8 cellular contexts compared by ENCODE assay signal in the genomic region with DNA sequence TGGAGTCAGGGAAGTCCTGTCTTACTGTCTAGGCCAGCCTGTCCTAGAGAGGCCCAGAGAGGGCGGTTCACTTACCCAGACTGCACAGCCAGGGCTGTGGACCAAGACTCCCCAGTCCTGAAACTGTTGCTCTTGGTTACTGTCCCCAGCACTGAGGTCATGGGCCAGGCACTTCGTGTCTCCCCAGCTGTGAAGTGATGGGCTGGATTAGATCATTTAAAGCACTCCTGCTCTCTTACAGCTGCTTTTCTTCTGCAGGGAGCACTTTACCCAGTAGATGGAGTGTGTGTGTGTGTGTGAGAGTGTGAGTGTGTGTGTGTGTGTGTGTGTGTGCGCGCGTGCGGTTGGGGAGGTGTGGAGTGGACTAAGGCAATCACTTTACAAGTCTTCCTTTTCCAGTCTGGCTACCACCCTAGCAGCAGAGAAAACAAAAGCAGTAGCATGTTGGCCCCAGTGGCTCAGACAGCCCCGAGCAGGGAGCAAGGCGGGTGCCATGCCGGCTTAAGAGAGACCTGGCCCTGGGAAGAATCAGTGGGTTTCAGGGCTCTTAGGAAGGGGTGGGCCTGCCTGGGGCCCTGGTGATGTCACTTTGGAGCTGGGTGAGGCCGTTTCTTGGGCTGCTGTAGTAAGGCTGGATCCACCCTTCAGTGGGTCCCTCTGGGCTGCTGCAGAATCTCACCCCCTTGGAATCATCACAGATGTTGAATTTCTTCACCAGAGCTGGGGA. TPM values are rescaled to one million over a fixed set of nuclear protein-coding genes. Genes with fewer than 3 reads are reported as not detected.
DNase-seq lines count a peak whose midpoint lies in the region; ATAC-seq, FAIRE-seq and TF ChIP-seq lines count a peak whose summit lies in the region.

No MANE protein-coding gene starts in this region.

- H3K4me1 ChIP-seq in BLaER1 treated with 17β-estradiol and CSF1 and Interleukin-3, amounts not matched to agents 10 nM and 100 nM = peaks cover 42 to 58% (median 53%) of the 10 kb centered on the region in 10 experiments
- H3K4me1 ChIP-seq in HCT116 (ENCODE audit: control insufficient read depth in 1 of 2, insufficient read depth in 2 of 2, low read length in 2 of 2) (peaks cover 27 to 53% of the 10 kb centered on the region in 2 experiments), HepG2 (ENCODE audit: insufficient read depth, low read length) (peaks cover 69% of the 10 kb centered on the region)

- TF ChIP-seq CTCF in HCT116 (IDR thresholded peaks at IDR 0.05 in 2 of 3, conservative IDR thresholded peaks at IDR 0.05 in 1 of 3; ENCODE audit: borderline replicate concordance in 1 of 3, insufficient read depth in 1 of 3, low read depth in 2 of 3, low read length in 2 of 3) (no peak; a peak in 1 of 6 replicates), HepG2 (CRISPR knock-in tag; IDR thresholded peaks at IDR 0.05) (peak; percentile 47)

- RAD21 ChIA-PET in HCT116 (lab: Charles Lee; ENCODE audit: low non-redundant PET in 1 of 2, low total read pairs in 2 of 2, uncharacterized antibody in 2 of 2, unreplicated experiment in 2 of 2) = interaction anchor here in 1 of 2 experiments (0.7 kb wide), 1 partner anchor 160 kb away, joined by 4 read pairs; no protein-coding TSS in a partner anchor

- peaks cover 16% of the 10 kb centered on the region for H3K27me3 Mint-ChIP-seq in activated naive CD4-positive, alpha-beta T cell treated with anti-CD3 and anti-CD28 coated beads, Interleukin-2, amount 10 ng/mL, durations not matched to agents 7 days and 5 days

- peak overlapping the region in 1 of 11 experiments; percentile 79; a peak in 1 of 22 replicates for H3K27ac ChIP-seq in BLaER1 treated with 17β-estradiol and CSF1 and Interleukin-3, amounts not matched to agents 10 nM and 100 nM
- H3K27ac ChIP-seq in HCT116 (ENCODE audit: low read depth, low read length) (0 out of 2 replicates have a peak overlapping the region, but pooled peaks have one; percentile 12), HepG2 (ENCODE audit: extremely low read length, insufficient read depth, low read length) (no peak overlapping the region)

- H3K79me2 ChIP-seq in HCT116 (ENCODE audit: insufficient read depth, low read length) (peaks cover 56% of the 10 kb centered on the region), HepG2 (ENCODE audit: insufficient read depth, low read length) (peaks cover 28% of the 10 kb centered on the region)

- H3K4me3 ChIP-seq in BLaER1 treated with 17β-estradiol and CSF1 and Interleukin-3, amounts not matched to agents 10 nM and 100 nM = peak overlapping the region in 6 of 10 experiments; percentile 79 to 89 (median 82); a peak in 8 of 20 replicates
- H3K4me3 ChIP-seq in HCT116 (replicated peaks in 1 of 2; ENCODE audit: low read depth in 1 of 2, low read length in 2 of 2) (peak overlapping the region in 1 of 2 experiments; percentile 92; a peak in 1 of 4 replicates), HepG2 (replicated peaks in 1 of 3; ENCODE audit: insufficient read depth in 1 of 3, low read depth in 2 of 3, low read length in 3 of 3) (peak overlapping the region in 1 of 3 experiments; percentile 83; a peak in 2 of 6 replicates)

- TF ChIP-seq RAD21 in HCT116 (IDR thresholded peaks at IDR 0.05; ENCODE audit: low read depth) = peak; percentile 45
- no peak for TF ChIP-seq RAD21 in HepG2 (CRISPR knock-in tag; IDR thresholded peaks at IDR 0.05)

- H3K4me3 Mint-ChIP-seq in activated naive CD4-positive, alpha-beta T cell treated with anti-CD3 and anti-CD28 coated beads, Interleukin-2, amount 10 ng/mL, durations not matched to agents 7 days and 5 days = no peak overlapping the region

- peaks cover 0 to 7% (median 0%) of the 10 kb centered on the region in 11 experiments; a peak in 2 of 22 replicates for H3K36me3 ChIP-seq in BLaER1 treated with 17β-estradiol and CSF1 and Interleukin-3, amounts not matched to agents 10 nM and 100 nM
- H3K36me3 ChIP-seq in HCT116 (ENCODE audit: control insufficient read depth in 1 of 2, insufficient read depth in 2 of 2, low read length in 2 of 2) (0 out of 4 replicates have a peak, but pooled peaks cover 0 to 3% of the 10 kb centered on the region in 2 experiments), HepG2 (replicated peaks in 1 of 2; ENCODE audit: control insufficient read depth in 1 of 2, insufficient read depth in 2 of 2, low read length in 2 of 2) (no peaks in the 10 kb centered on the region)

- POLR2A ChIA-PET in HCT116 (lab: Charles Lee) = interaction anchor here (0.6 kb wide), 1 partner anchor 133 kb away, joined by 3 read pairs; no protein-coding TSS in a partner anchor
- POLR2A ChIA-PET in HepG2 (lab: Yijun Ruan, JAX) = interaction anchor here (1.1 kb wide), 1 partner anchor 144 kb away, joined by 3 read pairs; no protein-coding TSS in a partner anchor

- DNase-seq in HCT116 (ENCODE audit: low read depth, low spot score) = no peak
- DNase-seq in activated naive CD4-positive, alpha-beta T cell treated with anti-CD3 and anti-CD28 coated beads, Interleukin-2, amount 10 ng/mL, durations not matched to agents 7 days and 5 days = peak; percentile 41
- no peak for DNase-seq in HepG2 (ENCODE audit: low spot score)
- no peak for DNase-seq in NCI-H748 treated with DMSO at 0.1 percent for 48 hours (lab: John Stamatoyannopoulos, UW)
- no peak for DNase-seq in hippocampal formation (lab: John Stamatoyannopoulos, UW)
- no peak for DNase-seq in NCI-H2171 (lab: John Stamatoyannopoulos, UW)

- CTCF ChIA-PET in HCT116 (lab: Charles Lee) (no interaction called here), HepG2 (lab: Yijun Ruan, JAX; ENCODE audit: low intra/inter-chr PET ratio, low total read pairs) (no interaction called here)
- CTCF ChIA-PET in activated naive CD4-positive, alpha-beta T cell treated with anti-CD3 and anti-CD28 coated beads, Interleukin-2, amount 10 ng/mL, durations not matched to agents 7 days and 5 days (lab: Charles Lee) = interaction anchor here (0.8 to 1.4 kb wide), 5 partner anchors 9 to 165 kb away, joined by 3 to 6 read pairs (median 5); no protein-coding TSS in a partner anchor

- intact Hi-C loops in HCT116 (cut with micrococcal nuclease) = no loop called here
- intact Hi-C loops in HepG2 (cut with micrococcal nuclease; ENCODE audit: unreplicated experiment) = no loop called here

- FAIRE-seq in HepG2 (lab: Jason Lieb, UNC) = peak; percentile 15

- ATAC-seq in HCT116 (no peak), HepG2 (no peak), GM19463 (IDR thresholded peaks at IDR 0.05; ENCODE audit: unreplicated experiment) (no peak)

- no peaks in the 10 kb centered on the region for H3K9me3 Mint-ChIP-seq in activated naive CD4-positive, alpha-beta T cell treated with anti-CD3 and anti-CD28 coated beads, Interleukin-2, amount 10 ng/mL, durations not matched to agents 7 days and 5 days

- BruUV-seq in HCT116 (replicated peaks; lab: Mats Ljungman, UMichigan) (no TSS peak), HepG2 (replicated peaks; lab: Mats Ljungman, UMichigan) (no TSS peak)

- no peak overlapping the region for H2AFZ ChIP-seq in HCT116 (ENCODE audit: low read depth, low read length, poor library complexity, severe bottlenecking)
- H2AFZ ChIP-seq in HepG2 (ENCODE audit: low read length) = no peak overlapping the region

- in situ Hi-C loops in HepG2 (cut with HindIII; ENCODE audit: extremely low pct_ligation_motif_present, low pct_unique_long_range_greater_than_20kb) = no loop called here

- peaks cover 13 to 69% (median 45%) of the 10 kb centered on the region in 11 experiments; a peak in 19 of 22 replicates for H4K20me1 ChIP-seq in BLaER1 treated with 17β-estradiol and CSF1 and Interleukin-3, amounts not matched to agents 10 nM and 100 nM
- no peaks in the 10 kb centered on the region for H4K20me1 ChIP-seq in HCT116 (ENCODE audit: insufficient read depth)
- H4K20me1 ChIP-seq in HepG2 (ENCODE audit: insufficient read depth, low read length) = peaks cover 4% of the 10 kb centered on the region; the same call in 1 of the 2 replicates

- peaks cover 3% of the 10 kb centered on the region for H3K4me1 Mint-ChIP-seq in activated naive CD4-positive, alpha-beta T cell treated with anti-CD3 and anti-CD28 coated beads, Interleukin-2, amount 10 ng/mL, durations not matched to agents 7 days and 5 days

- no peaks in the 10 kb centered on the region for H3K9me2 ChIP-seq in HCT116 (ENCODE audit: insufficient read depth)

- H3K9ac ChIP-seq in BLaER1 treated with 17β-estradiol and CSF1 and Interleukin-3, amounts not matched to agents 10 nM and 100 nM = peak overlapping the region in 9 of 11 experiments; percentile 37 to 91 (median 88); a peak in 10 of 22 replicates
- H3K9ac ChIP-seq in HCT116 (ENCODE audit: low read length) (peak overlapping the region; percentile 76; the same call in 1 of the 2 replicates), HepG2 (ENCODE audit: insufficient read depth, low read depth, low read length) (0 out of 2 replicates have a peak overlapping the region, but pooled peaks have one; percentile 14)

- no peak for TF ChIP-seq EP300 in HepG2 (IDR thresholded peaks at IDR 0.05; ENCODE audit: low read depth in 2 of 2, low read length in 2 of 2)
- TF ChIP-seq EP300 in HepG2 (CRISPR knock-in tag; IDR thresholded peaks at IDR 0.05; ENCODE audit: borderline replicate concordance) = no peak

- TF ChIP-seq POLR2A in HCT116 (IDR thresholded peaks at IDR 0.05; ENCODE audit: borderline replicate concordance, extremely low read depth, insufficient read depth, insufficient read length) (no peak), HepG2 (IDR thresholded peaks at IDR 0.05; ENCODE audit: insufficient read depth in 1 of 2, low read depth in 2 of 2, low read length in 2 of 2) (no peak)

- WGBS in HepG2 (ENCODE audit: low lambda C conversion rate) = 68% methylated on average over 6 of the region's 10 CpGs

- H3K27me3 ChIP-seq in BLaER1 treated with 17β-estradiol and CSF1 and Interleukin-3, amounts not matched to agents 10 nM and 100 nM = no peaks in the 10 kb centered on the region
- H3K27me3 ChIP-seq in HCT116 (ENCODE audit: insufficient read depth, low read length) (no peaks in the 10 kb centered on the region), HepG2 (ENCODE audit: control insufficient read depth in 1 of 2, insufficient read depth in 2 of 2, low read length in 2 of 2) (no peaks in the 10 kb centered on the region)

- no peaks in the 10 kb centered on the region for H3K9me3 ChIP-seq in BLaER1 treated with 17β-estradiol and CSF1 and Interleukin-3, amounts not matched to agents 10 nM and 100 nM (replicated peaks in 1 of 11)
- no peaks in the 10 kb centered on the region for H3K9me3 ChIP-seq in HCT116 (ENCODE audit: control insufficient read depth in 1 of 2, insufficient read depth in 1 of 2, low read depth in 1 of 2, low read length in 2 of 2)
- no peaks in the 10 kb centered on the region for H3K9me3 ChIP-seq in HepG2 (ENCODE audit: low read length)

- H3K36me3 Mint-ChIP-seq in activated naive CD4-positive, alpha-beta T cell treated with anti-CD3 and anti-CD28 coated beads, Interleukin-2, amount 10 ng/mL, durations not matched to agents 7 days and 5 days = no peaks in the 10 kb centered on the region

- no peak overlapping the region for H3K27ac Mint-ChIP-seq in activated naive CD4-positive, alpha-beta T cell treated with anti-CD3 and anti-CD28 coated beads, Interleukin-2, amount 10 ng/mL, durations not matched to agents 7 days and 5 days

- H3K4me2 ChIP-seq in BLaER1 treated with 17β-estradiol and CSF1 and Interleukin-3, amounts not matched to agents 10 nM and 100 nM = peak overlapping the region; percentile 84 to 97 (median 89)
- H3K4me2 ChIP-seq in HCT116 (ENCODE audit: low read length) = peak overlapping the region; percentile 97
- peak overlapping the region; percentile 93 for H3K4me2 ChIP-seq in HepG2 (ENCODE audit: low read depth, low read length)

RNA-seq across cellular contexts. Expression of gene SPSB1, which starts 2.4 kb away (rescaled TPM):
- total RNA-seq in HCT116 (2021; ENCODE audit: unreplicated experiment) (10.8 TPM), HepG2 (2016; rRNA removed; fragmentation: Illumina TruSeq; extraction: Trizol) (5.0 and 7.1 TPM in 2 replicates)
- polyA plus RNA-seq in HCT116 (2012) = 10.1 and 10.3 TPM in 2 replicates
- total RNA-seq in HepG2 (2016; cell fraction: cytosol; rRNA removed; fragmentation: Illumina TruSeq; extraction: Trizol; ENCODE audit: low read depth) = 2.4 and 2.5 TPM in 2 replicates
- 5.2 and 5.8 TPM in 2 replicates for total RNA-seq in HepG2 (2016; cell fraction: insoluble cytoplasmic fraction; rRNA removed; fragmentation: Illumina TruSeq; extraction: Trizol)
- total RNA-seq in HepG2 (2016; cell fraction: membrane; rRNA removed; fragmentation: Illumina TruSeq; extraction: Trizol) = 4.4 and 5.9 TPM in 2 replicates
- total RNA-seq in HepG2 (2016; cell fraction: nucleus; rRNA removed; fragmentation: Illumina TruSeq; extraction: Trizol) = 4.3 and 4.4 TPM in 2 replicates
- 8.0 and 10.9 TPM in 2 replicates for polyA plus RNA-seq in HepG2 (2011; rRNA removed)
- polyA plus RNA-seq in HepG2 (2011; cell fraction: cytosol; rRNA removed) = 8.1 and 8.5 TPM in 2 replicates
- polyA plus RNA-seq in HepG2 (2011; cell fraction: nucleus; rRNA removed) = 5.1 TPM in 2 replicates
- polyA plus RNA-seq in HepG2 (2012) = 4.0 and 7.7 TPM in 2 replicates
- polyA plus RNA-seq in HepG2 (2016; cell fraction: cytosol; fragmentation: Illumina TruSeq; extraction: Trizol; ENCODE audit: low read depth) = 1.9 and 2.2 TPM in 2 replicates
- polyA plus RNA-seq in HepG2 (2016; cell fraction: insoluble cytoplasmic fraction; fragmentation: Illumina TruSeq; extraction: Trizol; ENCODE audit: low read depth) = 7.3 and 7.8 TPM in 2 replicates
- 3.9 and 4.2 TPM in 2 replicates for polyA plus RNA-seq in HepG2 (2016; cell fraction: membrane; fragmentation: Illumina TruSeq; extraction: Trizol; ENCODE audit: low read depth)
- 3.9 and 4.4 TPM in 2 replicates for polyA plus RNA-seq in HepG2 (2016; cell fraction: nucleus; fragmentation: Illumina TruSeq; extraction: Trizol; ENCODE audit: insufficient read depth, low read depth)
- 9.2 and 17.1 TPM in 2 replicates for polyA minus RNA-seq in HepG2 (2011; rRNA and poly(A)+ RNA removed; ENCODE audit: low replicate concordance)
- 3.6 and 6.4 TPM in 2 replicates for polyA minus RNA-seq in HepG2 (2011; cell fraction: cytosol; rRNA and poly(A)+ RNA removed)
- 3.1 and 4.2 TPM in 2 replicates for polyA minus RNA-seq in HepG2 (2011; cell fraction: nucleus; rRNA and poly(A)+ RNA removed)

Comparison
In these comparisons a context has a peak if more than half of its experiments do, and no peak if none do; other contexts are left out.
1. H3K9ac ChIP-seq: peak in every context shown above with its lines; median percentile 88 in BLaER1 treated with 17β-estradiol and CSF1 and Interleukin-3, amounts not matched to agents 10 nM and 100 nM; 76 in HCT116; 14 in HepG2.